Comparison of ENCODE assay signal across 11 cellular contexts in the genomic region with DNA sequence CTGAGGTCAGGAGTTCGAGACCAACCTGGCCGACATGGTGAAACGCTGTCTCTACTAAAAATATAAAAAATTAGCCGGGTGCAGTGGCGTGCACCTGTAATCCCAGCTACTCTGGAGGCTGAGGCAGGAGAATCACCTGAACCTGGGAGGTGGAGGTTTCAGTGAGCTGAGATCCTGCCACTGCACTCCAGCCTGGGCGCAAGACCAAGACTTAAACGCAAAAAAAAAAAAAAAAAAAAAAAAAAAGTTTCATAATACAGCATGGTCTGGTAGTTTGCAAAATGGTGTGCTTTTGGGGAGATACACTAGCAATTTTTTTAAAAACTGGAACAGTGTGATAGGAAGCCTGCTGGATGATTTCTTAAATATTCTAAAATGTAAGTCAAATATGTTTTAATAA. TPM values are rescaled to one million over a fixed set of nuclear protein-coding genes. Genes with fewer than 3 reads are reported as not detected.
A peak's percentile ranks its signal among the peaks of the same experiment; 100 is the strongest.
DNase-seq lines count a peak whose midpoint lies in the region; ATAC-seq and TF ChIP-seq lines count a peak whose summit lies in the region.
"Not testable (repeated sequence)": the region's sequence is repeated elsewhere in the genome, so short reads cannot be mapped to it uniquely, and the experiment has no call there.
"Had no signal": no experiment of that assay in that cellular context is flagged by ENCODE, and none has a peak within 500 bp of the region (broad histone marks: within the 10 kb centered on the region; RNA-seq: fewer than 3 reads in every experiment).

No MANE protein-coding gene starts in this region.

- peaks cover 40% of the 10 kb centered on the region for H3K4me1 Mint-ChIP-seq in GM23338
- H3K4me1 Mint-ChIP-seq in WTC11, result peaks cover 48% of the 10 kb centered on the region
- H3K4me1 Mint-ChIP-seq in activated T-cell treated with anti-CD3 and anti-CD28 coated beads, Interleukin-2, amount 50 U/mL, for 4 hours (ENCODE audit: low read depth), result peaks cover 42% of the 10 kb centered on the region
- peaks cover 74% of the 10 kb centered on the region for H3K4me1 Mint-ChIP-seq in activated naive CD8-positive, alpha-beta T cell (ENCODE audit: low read depth)
- H3K4me1 Mint-ChIP-seq in endodermal cell, result peaks cover 26% of the 10 kb centered on the region
- peaks cover 40% of the 10 kb centered on the region for H3K4me1 Mint-ChIP-seq in neural progenitor cell

- WGBS in endodermal cell (ENCODE audit: insufficient coverage in 1 of 2, insufficient read length in 1 of 2), 2 experiments, result 90 to 100% methylated on average over 2 to 7 of the region's 7 CpGs

- not testable (repeated sequence) for H3K4me3 ChIP-seq in GM23338
- H3K4me3 ChIP-seq in endodermal cell (ENCODE audit: low read length), result peak overlapping the region; percentile 12
- peak overlapping the region; percentile 68 for H3K4me3 ChIP-seq in neural progenitor cell

- H3K9me2 ChIP-seq in GM23338 (ENCODE audit: insufficient read depth), result not testable (repeated sequence)

- not testable (repeated sequence) for TF ChIP-seq CTCF in GM23338 (conservative IDR thresholded peaks at IDR 0.05; ENCODE audit: low read depth in 2 of 2); WTC11 (IDR thresholded peaks at IDR 0.05); endodermal cell (conservative IDR thresholded peaks at IDR 0.05); neural progenitor cell (IDR thresholded peaks at IDR 0.05)

- peak overlapping the region; percentile 61 for H3K27ac ChIP-seq in GM23338 (ENCODE audit: low read depth)
- not testable (repeated sequence) for H3K27ac ChIP-seq in endodermal cell (ENCODE audit: low read depth, low read length); neural progenitor cell

- POLR2A ChIA-PET in WTC11 (lab: Charles Lee), result interaction anchor here (0.6 kb wide), 1 partner anchor 29 kb away, joined by 10 read pairs; no protein-coding TSS in a partner anchor

- not testable (repeated sequence) for DNase-seq in GM23338 (ENCODE audit: low spot score); WTC11 (ENCODE audit: low spot score); activated T-cell treated with anti-CD3 and anti-CD28 coated beads, Interleukin-2, amount 50 U/mL, for 4 hours; endodermal cell; neural progenitor cell (ENCODE audit: low spot score)
- peak; percentile 39 for DNase-seq in NAMALWA (ENCODE audit: low spot score)

- H3K9me3 Mint-ChIP-seq in GM23338; WTC11; activated T-cell treated with anti-CD3 and anti-CD28 coated beads, Interleukin-2, amount 50 U/mL, for 4 hours; activated naive CD8-positive, alpha-beta T cell (ENCODE audit: low read depth); endodermal cell; neural progenitor cell: not testable (repeated sequence)

- H3K27me3 Mint-ChIP-seq in GM23338 (ENCODE audit: insufficient read depth, low read depth, poor library complexity), result peaks cover 17% of the 10 kb centered on the region
- not testable (repeated sequence) for H3K27me3 Mint-ChIP-seq in WTC11 (ENCODE audit: low read depth); activated T-cell treated with anti-CD3 and anti-CD28 coated beads, Interleukin-2, amount 50 U/mL, for 4 hours (ENCODE audit: low read depth); activated naive CD8-positive, alpha-beta T cell; endodermal cell (ENCODE audit: insufficient read depth); neural progenitor cell (ENCODE audit: insufficient read depth, low read depth)

- H3K27me3 ChIP-seq in GM23338 (ENCODE audit: insufficient read depth); endodermal cell (ENCODE audit: control insufficient read depth, insufficient read depth, low read length, poor library complexity, severe bottlenecking); neural progenitor cell: not testable (repeated sequence)

- CTCF ChIA-PET in WTC11 (lab: Charles Lee), result interaction anchor here (0.7 kb wide), 1 partner anchor 275 kb away, joined by 5 read pairs; no protein-coding TSS in a partner anchor

- not testable (repeated sequence) for H3K9ac ChIP-seq in endodermal cell (ENCODE audit: extremely low read depth, low read length, poor library complexity, severe bottlenecking); neural progenitor cell

- H4K20me1 ChIP-seq in GM23338 (replicated peaks; ENCODE audit: insufficient read depth) (peaks cover 71% of the 10 kb centered on the region), neural progenitor cell (ENCODE audit: low read depth) (peaks cover 90% of the 10 kb centered on the region)

- H3K36me3 ChIP-seq in GM23338 (ENCODE audit: insufficient read depth) (peaks cover 76% of the 10 kb centered on the region), endodermal cell (ENCODE audit: control insufficient read depth, insufficient read depth, low read length) (peaks cover 83% of the 10 kb centered on the region), neural progenitor cell (peaks cover 55% of the 10 kb centered on the region)

- H3K9me3 ChIP-seq in endodermal cell (ENCODE audit: control insufficient read depth, low read length); neural progenitor cell (ENCODE audit: low read depth): not testable (repeated sequence)

- H3K79me2 ChIP-seq in GM23338 (replicated peaks; ENCODE audit: insufficient read depth) (peaks cover 57% of the 10 kb centered on the region), neural progenitor cell (ENCODE audit: low read depth) (peaks cover 83% of the 10 kb centered on the region)

- H2AFZ ChIP-seq in GM23338; neural progenitor cell (replicated peaks): not testable (repeated sequence)

- H3K4me2 ChIP-seq in GM23338, result not testable (repeated sequence)
- peak overlapping the region; percentile 88 for H3K4me2 ChIP-seq in neural progenitor cell

- ATAC-seq in GM23338; WTC11; activated T-cell treated with anti-CD3 and anti-CD28 coated beads, Interleukin-2, amount 50 U/mL, for 4 hours: not testable (repeated sequence)

- H3K4me1 ChIP-seq in GM23338 (ENCODE audit: insufficient read depth) (peaks cover 21% of the 10 kb centered on the region), neural progenitor cell (peaks cover 42% of the 10 kb centered on the region)
- not testable (repeated sequence) for H3K4me1 ChIP-seq in endodermal cell (ENCODE audit: control insufficient read depth, insufficient read depth, low read length)

- H3K4me3 Mint-ChIP-seq in GM23338 (peak overlapping the region; percentile 48; the same call in 1 of the 3 replicates), WTC11 (peak overlapping the region; percentile 87)
- peak overlapping the region; percentile 98 for H3K4me3 Mint-ChIP-seq in activated T-cell treated with anti-CD3 and anti-CD28 coated beads, Interleukin-2, amount 50 U/mL, for 4 hours
- H3K4me3 Mint-ChIP-seq in activated naive CD8-positive, alpha-beta T cell, result peak overlapping the region; percentile 99
- not testable (repeated sequence) for H3K4me3 Mint-ChIP-seq in endodermal cell, neural progenitor cell

- H3K36me3 Mint-ChIP-seq in GM23338 (ENCODE audit: low read depth) (peaks cover 90% of the 10 kb centered on the region), WTC11 (peaks cover 75% of the 10 kb centered on the region), endodermal cell (ENCODE audit: low read depth) (peaks cover 83% of the 10 kb centered on the region), neural progenitor cell (peaks cover 53% of the 10 kb centered on the region)
- peaks cover 77% of the 10 kb centered on the region for H3K36me3 Mint-ChIP-seq in activated T-cell treated with anti-CD3 and anti-CD28 coated beads, Interleukin-2, amount 50 U/mL, for 4 hours (ENCODE audit: insufficient read depth)
- peaks cover 50% of the 10 kb centered on the region for H3K36me3 Mint-ChIP-seq in activated naive CD8-positive, alpha-beta T cell

- H3F3A ChIP-seq in GM23338 (replicated peaks; ENCODE audit: low read depth) (peaks cover 37% of the 10 kb centered on the region), neural progenitor cell (ENCODE audit: low read depth) (peaks cover 90% of the 10 kb centered on the region)

- H3K27ac Mint-ChIP-seq in GM23338, endodermal cell, neural progenitor cell: not testable (repeated sequence)
- peak overlapping the region; percentile 86 for H3K27ac Mint-ChIP-seq in WTC11
- H3K27ac Mint-ChIP-seq in activated naive CD8-positive, alpha-beta T cell, result peak overlapping the region; percentile 76

RNA-seq across cellular contexts. Expression of gene MIR17HG, which starts 5.4 kb away (rescaled TPM):
- 44.8 and 46.0 TPM in 2 replicates for total RNA-seq in GM23338 (2014; rRNA removed; shearing (Covaris generic))
- 9.1 and 14.8 TPM in 2 replicates for polyA plus RNA-seq in GM23338 (2016; fragmentation: Nextera tagmentation; extraction: Ambion mirVana)
- total RNA-seq in WTC11 (2021) (33.4 to 37.1 TPM (median 36.7 TPM) in 3 replicates), endodermal cell (10 to 100 TPM; 22.8 to 23.0 TPM), neural progenitor cell (ENCODE audit: low replicate concordance) (53.4 and 69.7 TPM in 2 replicates)
- 10 to 100 TPM; 33.9 to 35.6 (median 34.6) TPM for total RNA-seq in activated T-cell treated with anti-CD3 and anti-CD28 coated beads, Interleukin-2, amount 50 U/mL, for 4 hours
- polyA plus RNA-seq in endodermal cell (2013, experiment 1 of 2), result 22.8 TPM
- 23.4 TPM for polyA plus RNA-seq in endodermal cell (2013, experiment 2 of 2)

RNA-seq across cellular contexts. Expression of gene GPC5, which starts 45.5 kb away (rescaled TPM):
- total RNA-seq in GM23338 (2014; rRNA removed; shearing (Covaris generic)), result 1.1 and 1.2 TPM in 2 replicates
- polyA plus RNA-seq in GM23338 (2016; fragmentation: Nextera tagmentation; extraction: Ambion mirVana), result 0.78 and 0.95 TPM in 2 replicates
- total RNA-seq in WTC11 (2021) (0.46 to 0.89 TPM (median 0.50 TPM) in 3 replicates), endodermal cell (under 1 TPM; 0.22 to 0.51 TPM), neural progenitor cell (ENCODE audit: low replicate concordance) (0.07 and 0.77 TPM in 2 replicates)
- under 1 TPM in 2 of 3 donors, not detected in 1; 0.13 to 0.16 TPM for total RNA-seq in activated T-cell treated with anti-CD3 and anti-CD28 coated beads, Interleukin-2, amount 50 U/mL, for 4 hours
- 0.36 TPM for polyA plus RNA-seq in endodermal cell (2013, experiment 1 of 2)
- polyA plus RNA-seq in endodermal cell (2013, experiment 2 of 2), result 0.70 TPM
- total RNA-seq: MCF 10A, PC-9, RPMI7951 had no signal
- polyA plus RNA-seq: A549 had no signal
